Comparison of ENCODE assay signal across 14 cellular contexts in genomic region chr17:48725005-48725293, GRCh38. TPM values are rescaled to one million over a fixed set of nuclear protein-coding genes. Genes with fewer than 3 reads are reported as not detected.
DNase-seq lines count a peak whose midpoint lies in the region; ATAC-seq and TF ChIP-seq lines count a peak whose summit lies in the region.
"Had no signal": no experiment of that assay in that cellular context is flagged by ENCODE, and none has a peak within 500 bp of the region (broad histone marks: within the 10 kb centered on the region; RNA-seq: fewer than 3 reads in every experiment).

No MANE protein-coding gene starts in this region.

- no peaks in the 10 kb centered on the region for H3K9me2 ChIP-seq in MM.1S (replicated peaks; ENCODE audit: insufficient read depth, low read length)

- ATAC-seq in HG03571 (IDR thresholded peaks at IDR 0.05; ENCODE audit: unreplicated experiment) = no peak

- H3K27ac Mint-ChIP-seq in activated CD4-positive, alpha-beta T cell treated with anti-CD3 and anti-CD28 coated beads, Interleukin-2, amount 10 ng/mL, durations not matched to agents 7 days and 5 days = peak overlapping the region; percentile 60
- H3K27ac Mint-ChIP-seq: endodermal cell had no signal

- H3K36me3 Mint-ChIP-seq in activated CD4-positive, alpha-beta T cell treated with anti-CD3 and anti-CD28 coated beads, Interleukin-2, amount 10 ng/mL, durations not matched to agents 7 days and 5 days (ENCODE audit: low read depth) = no peaks in the 10 kb centered on the region

- no peak for TF ChIP-seq CTCF in MM.1S (IDR thresholded peaks at IDR 0.05; ENCODE audit: low read length)
- TF ChIP-seq CTCF in osteoblast (IDR thresholded peaks at IDR 0.05; ENCODE audit: extremely low read depth, low read depth, low read length) = no peak

- H3K27me3 Mint-ChIP-seq in activated CD4-positive, alpha-beta T cell treated with anti-CD3 and anti-CD28 coated beads, Interleukin-2, amount 10 ng/mL, durations not matched to agents 7 days and 5 days = peaks cover 97% of the 10 kb centered on the region

- no peak for DNase-seq in activated CD4-positive, alpha-beta T cell treated with anti-CD3 and anti-CD28 coated beads, Interleukin-2, amount 10 ng/mL, durations not matched to agents 7 days and 5 days
- no peak for DNase-seq in activated CD4-positive, alpha-beta T cell treated with anti-CD3 and anti-CD28 coated beads, Interleukin-2, amount 50 U/mL, for 1 hour
- DNase-seq in MM.1S (no peak), dermis blood vessel endothelial cell (peak; percentile 12), osteoblast (ENCODE audit: insufficient read length, low spot score, missing footprints) (no peak), NCI-H2081 (lab: John Stamatoyannopoulos, UW) (no peak), RPMI8226 (no peak)
- DNase-seq: NCI-H446 treated with DMSO at 0.1 percent for 48 hours had no signal

- no peaks in the 10 kb centered on the region for H3K36me3 ChIP-seq in MM.1S (replicated peaks; ENCODE audit: insufficient read depth, low read length)
- H3K36me3 ChIP-seq in osteoblast (ENCODE audit: insufficient read depth, low read length) = no peaks in the 10 kb centered on the region
- H3K36me3 ChIP-seq: spleen, uterus had no signal

- H2AFZ ChIP-seq in MM.1S (ENCODE audit: low read length) (peak overlapping the region; percentile 15; the same call in 1 of the 2 replicates), osteoblast (ENCODE audit: low read length) (peak overlapping the region; percentile 22)

- peaks cover 26% of the 10 kb centered on the region for H3K4me1 Mint-ChIP-seq in activated CD4-positive, alpha-beta T cell treated with anti-CD3 and anti-CD28 coated beads, Interleukin-2, amount 10 ng/mL, durations not matched to agents 7 days and 5 days

- H3K27me3 ChIP-seq in MM.1S (replicated peaks; ENCODE audit: insufficient read depth, low read length) (peaks cover 92% of the 10 kb centered on the region), osteoblast (ENCODE audit: insufficient read depth, low read length) (peaks cover 100% of the 10 kb centered on the region)

- peak overlapping the region; percentile 33; the same call in 1 of the 2 replicates for H3K4me3 ChIP-seq in MM.1S (ENCODE audit: low read length)
- H3K4me3 ChIP-seq in osteoblast (ENCODE audit: insufficient read depth, low read length) = no peak overlapping the region
- H3K4me3 ChIP-seq: uterus had no signal

- H3F3A ChIP-seq in MM.1S (ENCODE audit: insufficient read depth, low read length) = no peaks in the 10 kb centered on the region

- H3K79me2 ChIP-seq in MM.1S (ENCODE audit: low read length) (no peaks in the 10 kb centered on the region), osteoblast (ENCODE audit: insufficient read depth, low read length) (no peaks in the 10 kb centered on the region)

- H3K4me1 ChIP-seq in MM.1S (ENCODE audit: low read length) (no peaks in the 10 kb centered on the region), osteoblast (ENCODE audit: insufficient read depth, low read length) (peaks cover 5% of the 10 kb centered on the region)
- H3K4me1 ChIP-seq: uterus had no signal

- CTCF ChIA-PET in activated CD4-positive, alpha-beta T cell treated with anti-CD3 and anti-CD28 coated beads, Interleukin-2, amount 10 ng/mL, durations not matched to agents 7 days and 5 days (lab: Charles Lee) = interaction anchor here (0.6 to 3.8 kb wide), 17 partner anchors 10 to 409 kb away, joined by 3 to 24 read pairs (median 3); partner anchors contain the start of gene HOXB5

- H4K20me1 ChIP-seq in MM.1S (ENCODE audit: insufficient read depth, low read length) (no peaks in the 10 kb centered on the region), osteoblast (ENCODE audit: insufficient read depth, low read length) (peaks cover 3% of the 10 kb centered on the region)

- no peak overlapping the region for H3K9ac ChIP-seq in MM.1S (ENCODE audit: low read length)

- H3K9me3 Mint-ChIP-seq in activated CD4-positive, alpha-beta T cell treated with anti-CD3 and anti-CD28 coated beads, Interleukin-2, amount 10 ng/mL, durations not matched to agents 7 days and 5 days = no peaks in the 10 kb centered on the region
- H3K9me3 Mint-ChIP-seq: endodermal cell had no signal

- no peak overlapping the region for H3K4me3 Mint-ChIP-seq in activated CD4-positive, alpha-beta T cell treated with anti-CD3 and anti-CD28 coated beads, Interleukin-2, amount 10 ng/mL, durations not matched to agents 7 days and 5 days
- H3K4me3 Mint-ChIP-seq: endodermal cell had no signal

- H3K9me3 ChIP-seq in MM.1S (replicated peaks; ENCODE audit: insufficient read depth, low read length) (no peaks in the 10 kb centered on the region), osteoblast (ENCODE audit: low read depth, low read length) (no peaks in the 10 kb centered on the region)
- H3K9me3 ChIP-seq: spleen, uterus had no signal

- H3K27ac ChIP-seq in MM.1S (ENCODE audit: low read length) (no peak overlapping the region), osteoblast (ENCODE audit: low read depth, low read length) (no peak overlapping the region)
- H3K27ac ChIP-seq: spleen, uterus had no signal

- H3K4me2 ChIP-seq in MM.1S (ENCODE audit: low read depth, low read length) (peak overlapping the region; percentile 64; the same call in 1 of the 2 replicates), osteoblast (ENCODE audit: insufficient read depth, low read length) (peak overlapping the region; percentile 48)

- POLR2A ChIA-PET in activated CD4-positive, alpha-beta T cell treated with anti-CD3 and anti-CD28 coated beads, Interleukin-2, amount 10 ng/mL, durations not matched to agents 7 days and 5 days (lab: Charles Lee) = no interaction called here

RNA-seq across cellular contexts. Expression of gene PRAC2, which starts 2.0 kb away (rescaled TPM):
- not detected for total RNA-seq in activated CD4-positive, alpha-beta T cell treated with anti-CD3 and anti-CD28 coated beads, Interleukin-2, amount 10 ng/mL, durations not matched to agents 7 days and 5 days
- total RNA-seq in dermis blood vessel endothelial cell (not detected in 2 replicates), osteoblast (not detected in 2 replicates)
- total RNA-seq: endodermal cell, glomerular endothelial cell, spleen, uterus had no signal

RNA-seq across cellular contexts. Expression of gene PRAC1, which starts 2.6 kb away (rescaled TPM):
- total RNA-seq in activated CD4-positive, alpha-beta T cell treated with anti-CD3 and anti-CD28 coated beads, Interleukin-2, amount 10 ng/mL, durations not matched to agents 7 days and 5 days = not detected
- not detected in 2 replicates for total RNA-seq in dermis blood vessel endothelial cell
- 0.88 TPM in 1 of 2 replicates, not detected in the other for total RNA-seq in osteoblast
- total RNA-seq: endodermal cell, glomerular endothelial cell, RPMI7951, spleen, uterus had no signal

RNA-seq across cellular contexts. Expression of gene HOXB13, which starts 3.6 kb away (rescaled TPM):
- not detected for total RNA-seq in activated CD4-positive, alpha-beta T cell treated with anti-CD3 and anti-CD28 coated beads, Interleukin-2, amount 10 ng/mL, durations not matched to agents 7 days and 5 days
- total RNA-seq in dermis blood vessel endothelial cell = not detected in 2 replicates
- total RNA-seq in osteoblast = not detected in 2 replicates
- total RNA-seq: endodermal cell, glomerular endothelial cell, spleen, uterus had no signal
